In the genomic region with DNA sequence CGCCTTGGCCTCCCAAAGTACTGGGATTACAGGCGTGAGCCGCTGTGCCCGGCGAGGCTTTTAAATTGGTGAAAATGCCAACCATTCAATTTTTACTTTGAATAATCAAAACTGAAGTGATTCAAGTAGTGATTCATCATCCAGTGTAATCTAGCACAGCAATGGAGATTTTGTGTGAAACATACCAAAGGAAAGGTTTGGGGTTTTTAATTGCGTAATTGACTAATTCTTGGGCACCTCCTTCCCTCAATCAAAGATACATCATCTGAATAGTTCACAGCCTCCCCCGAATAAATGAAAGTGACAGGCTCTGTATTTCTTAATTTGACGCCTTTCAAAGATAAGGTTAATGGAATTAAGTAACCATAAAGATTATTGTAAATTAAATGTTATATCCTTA, we compare ENCODE assay signal across 20 cellular contexts.
DNase-seq lines count a peak whose midpoint lies in the region; ATAC-seq and TF ChIP-seq lines count a peak whose summit lies in the region.
"Had no signal": no experiment of that assay in that cellular context is flagged by ENCODE, and none has a peak within 500 bp of the region (broad histone marks: within the 10 kb centered on the region; RNA-seq: fewer than 3 reads in every experiment).

No MANE protein-coding gene starts in this region.

- intact Hi-C loops in activated CD4-positive, alpha-beta T cell treated with anti-CD3 and anti-CD28 coated beads for 36 hours (cut with DNase I, micrococcal nuclease) = no loop called here

- no peaks in the 10 kb centered on the region for H3K79me2 ChIP-seq in DOHH2 (ENCODE audit: control insufficient read depth, low read length)
- peaks cover 21% of the 10 kb centered on the region; the same call in 1 of the 2 replicates for H3K79me2 ChIP-seq in SU-DHL-6 (ENCODE audit: insufficient read depth, low read length)

- no peak overlapping the region for H2AFZ ChIP-seq in SU-DHL-6 (ENCODE audit: low read depth, low read length, severe bottlenecking)
- H2AFZ ChIP-seq: GM23248 had no signal

- no peak for ATAC-seq in GM19395 (IDR thresholded peaks at IDR 0.05; ENCODE audit: unreplicated experiment)
- no peak for ATAC-seq in activated CD8-positive, alpha-beta memory T cell treated with anti-CD3 and anti-CD28 coated beads, Interleukin-2, amount 10 ng/mL, durations not matched to agents 7 days and 5 days
- no peak for ATAC-seq in activated CD4-positive, alpha-beta T cell treated with anti-CD3 and anti-CD28 coated beads for 36 hours

- H3K27me3 ChIP-seq in DOHH2 (ENCODE audit: control insufficient read depth, low read length) = no peaks in the 10 kb centered on the region
- no peaks in the 10 kb centered on the region for H3K27me3 ChIP-seq in SU-DHL-6 (ENCODE audit: low read length)

- H3K36me3 ChIP-seq in DOHH2 (ENCODE audit: control insufficient read depth, low read length) (peaks cover 10% of the 10 kb centered on the region), SU-DHL-6 (ENCODE audit: low read length) (no peaks in the 10 kb centered on the region)
- H3K36me3 ChIP-seq: BLaER1 had no signal

- H3K4me2 ChIP-seq in DOHH2 (ENCODE audit: low read length) (no peak overlapping the region), SU-DHL-6 (ENCODE audit: low read depth, low read length, poor library complexity, severe bottlenecking) (peak overlapping the region; percentile 54)
- H3K4me2 ChIP-seq: BLaER1 had no signal

- H3K36me3 Mint-ChIP-seq in activated CD8-positive, alpha-beta memory T cell treated with anti-CD3 and anti-CD28 coated beads, Interleukin-2, amount 10 ng/mL, durations not matched to agents 7 days and 5 days = no peaks in the 10 kb centered on the region
- H3K36me3 Mint-ChIP-seq in activated CD4-positive, alpha-beta T cell treated with anti-CD3 and anti-CD28 coated beads for 36 hours (ENCODE audit: low read depth) = no peaks in the 10 kb centered on the region
- H3K36me3 Mint-ChIP-seq: CD14-positive monocyte; CD8-positive, alpha-beta memory T cell had no signal

- H3K9ac ChIP-seq in SU-DHL-6 (ENCODE audit: low read length) = no peak overlapping the region
- H3K9ac ChIP-seq: BLaER1, GM23248 had no signal

- peaks cover 35% of the 10 kb centered on the region for H3K4me1 ChIP-seq in DOHH2 (ENCODE audit: control insufficient read depth, low read length)

- H3K4me3 Mint-ChIP-seq in activated CD8-positive, alpha-beta memory T cell treated with anti-CD3 and anti-CD28 coated beads, Interleukin-2, amount 10 ng/mL, durations not matched to agents 7 days and 5 days = no peak overlapping the region
- no peak overlapping the region for H3K4me3 Mint-ChIP-seq in activated CD4-positive, alpha-beta T cell treated with anti-CD3 and anti-CD28 coated beads for 36 hours
- H3K4me3 Mint-ChIP-seq: B cell; CD14-positive monocyte; CD4-positive, alpha-beta T cell; CD8-positive, alpha-beta memory T cell had no signal

- CTCF ChIA-PET in activated CD8-positive, alpha-beta memory T cell treated with anti-CD3 and anti-CD28 coated beads, Interleukin-2, amount 10 ng/mL, durations not matched to agents 7 days and 5 days (lab: Charles Lee) = no interaction called here
- CTCF ChIA-PET in activated CD4-positive, alpha-beta T cell treated with anti-CD3 and anti-CD28 coated beads for 36 hours (lab: Charles Lee) = no interaction called here

- H3K9me3 Mint-ChIP-seq in activated CD8-positive, alpha-beta memory T cell treated with anti-CD3 and anti-CD28 coated beads, Interleukin-2, amount 10 ng/mL, durations not matched to agents 7 days and 5 days (ENCODE audit: low read depth) = no peaks in the 10 kb centered on the region
- no peaks in the 10 kb centered on the region for H3K9me3 Mint-ChIP-seq in activated CD4-positive, alpha-beta T cell treated with anti-CD3 and anti-CD28 coated beads for 36 hours (ENCODE audit: low read depth)
- H3K9me3 Mint-ChIP-seq: CD4-positive, alpha-beta T cell had no signal

- 0 out of 2 replicates have a peak overlapping the region, but pooled peaks have one; percentile 51 for H3K27ac ChIP-seq in DOHH2 (ENCODE audit: low read depth, low read length)
- peak overlapping the region; percentile 100 for H3K27ac ChIP-seq in SU-DHL-6 (ENCODE audit: low read depth, low read length)
- H3K27ac ChIP-seq: 22Rv1, BLaER1, GM23248 had no signal

- H3K27ac Mint-ChIP-seq in activated CD8-positive, alpha-beta memory T cell treated with anti-CD3 and anti-CD28 coated beads, Interleukin-2, amount 10 ng/mL, durations not matched to agents 7 days and 5 days = no peak overlapping the region
- no peak overlapping the region for H3K27ac Mint-ChIP-seq in activated CD4-positive, alpha-beta T cell treated with anti-CD3 and anti-CD28 coated beads for 36 hours
- H3K27ac Mint-ChIP-seq: B cell; CD4-positive, alpha-beta T cell; CD8-positive, alpha-beta memory T cell had no signal

- H4K20me1 ChIP-seq in DOHH2 (ENCODE audit: control insufficient read depth, insufficient read depth, low read depth, low read length) (no peaks in the 10 kb centered on the region), SU-DHL-6 (ENCODE audit: low read depth, low read length) (no peaks in the 10 kb centered on the region)

- H3K4me3 ChIP-seq in DOHH2 (ENCODE audit: low read length) (no peak overlapping the region), SU-DHL-6 (ENCODE audit: insufficient read depth, low read length, poor library complexity, severe bottlenecking) (no peak overlapping the region)
- H3K4me3 ChIP-seq: BLaER1, GM23248 had no signal

- POLR2A ChIA-PET in activated CD4-positive, alpha-beta T cell treated with anti-CD3 and anti-CD28 coated beads for 36 hours (lab: Charles Lee) = no interaction called here

- H3K9me3 ChIP-seq in DOHH2 (ENCODE audit: control insufficient read depth, insufficient read depth, low read length) (peaks cover 3% of the 10 kb centered on the region; the same call in 1 of the 2 replicates), SU-DHL-6 (ENCODE audit: insufficient read depth, low read length) (no peaks in the 10 kb centered on the region)
- H3K9me3 ChIP-seq: BLaER1 had no signal

- no peaks in the 10 kb centered on the region for H3K27me3 Mint-ChIP-seq in activated CD8-positive, alpha-beta memory T cell treated with anti-CD3 and anti-CD28 coated beads, Interleukin-2, amount 10 ng/mL, durations not matched to agents 7 days and 5 days
- H3K27me3 Mint-ChIP-seq in activated CD4-positive, alpha-beta T cell treated with anti-CD3 and anti-CD28 coated beads for 36 hours = no peaks in the 10 kb centered on the region
- H3K27me3 Mint-ChIP-seq: B cell; CD4-positive, alpha-beta T cell had no signal

- DNase-seq in LHCN-M2 (ENCODE audit: low read depth) = peak; percentile 7
- DNase-seq in iris pigment epithelial cell (ENCODE audit: low read depth) = peak; percentile 10
- DNase-seq in activated CD8-positive, alpha-beta memory T cell treated with anti-CD3 and anti-CD28 coated beads, Interleukin-2, amount 10 ng/mL, durations not matched to agents 7 days and 5 days = no peak
- DNase-seq in C1 segment of cervical spinal cord (lab: John Stamatoyannopoulos, UW) = no peak
- no peak for DNase-seq in activated CD4-positive, alpha-beta T cell treated with anti-CD3 and anti-CD28 coated beads for 36 hours
- DNase-seq: CD4-positive, alpha-beta T cell; CD8-positive, alpha-beta memory T cell; DMS 273 treated with DMSO at 0.1 percent for 48 hours; DMS79; GF-D8; GM23248; H7; HCEC 1CT had no signal

- no peaks in the 10 kb centered on the region for H3K4me1 Mint-ChIP-seq in activated CD8-positive, alpha-beta memory T cell treated with anti-CD3 and anti-CD28 coated beads, Interleukin-2, amount 10 ng/mL, durations not matched to agents 7 days and 5 days
- H3K4me1 Mint-ChIP-seq in activated CD4-positive, alpha-beta T cell treated with anti-CD3 and anti-CD28 coated beads for 36 hours = no peaks in the 10 kb centered on the region
- H3K4me1 Mint-ChIP-seq: B cell; CD14-positive monocyte; CD8-positive, alpha-beta memory T cell had no signal

- no peaks in the 10 kb centered on the region for H3K9me2 ChIP-seq in DOHH2 (replicated peaks; ENCODE audit: control insufficient read depth, low read length)
- no peaks in the 10 kb centered on the region for H3K9me2 ChIP-seq in SU-DHL-6 (replicated peaks; ENCODE audit: insufficient read depth, low read length)

- no peaks in the 10 kb centered on the region for H3F3A ChIP-seq in DOHH2 (ENCODE audit: control insufficient read depth, insufficient read depth)
- H3F3A ChIP-seq in SU-DHL-6 (ENCODE audit: insufficient read depth) = peaks cover 56% of the 10 kb centered on the region

- TF ChIP-seq CTCF in DOHH2 (IDR thresholded peaks at IDR 0.05; ENCODE audit: low read depth, low read length, poor library complexity, severe bottlenecking) (no peak), SU-DHL-6 (IDR thresholded peaks at IDR 0.05; ENCODE audit: insufficient read depth, low read length, poor library complexity, severe bottlenecking) (no peak)

Comparison
In these comparisons a context has a peak if more than half of its experiments do, and no peak if none do; other contexts are left out.
1. DNase-seq: peak in LHCN-M2 (single experiment) and iris pigment epithelial cell (single experiment); none in activated CD8-positive, alpha-beta memory T cell treated with anti-CD3 and anti-CD28 coated beads, Interleukin-2, amount 10 ng/mL, durations not matched to agents 7 days and 5 days (single experiment), C1 segment of cervical spinal cord (0 of 14) and activated CD4-positive, alpha-beta T cell treated with anti-CD3 and anti-CD28 coated beads for 36 hours (single experiment).